ENCODE assay signal across 33 cellular contexts in the genomic region with DNA sequence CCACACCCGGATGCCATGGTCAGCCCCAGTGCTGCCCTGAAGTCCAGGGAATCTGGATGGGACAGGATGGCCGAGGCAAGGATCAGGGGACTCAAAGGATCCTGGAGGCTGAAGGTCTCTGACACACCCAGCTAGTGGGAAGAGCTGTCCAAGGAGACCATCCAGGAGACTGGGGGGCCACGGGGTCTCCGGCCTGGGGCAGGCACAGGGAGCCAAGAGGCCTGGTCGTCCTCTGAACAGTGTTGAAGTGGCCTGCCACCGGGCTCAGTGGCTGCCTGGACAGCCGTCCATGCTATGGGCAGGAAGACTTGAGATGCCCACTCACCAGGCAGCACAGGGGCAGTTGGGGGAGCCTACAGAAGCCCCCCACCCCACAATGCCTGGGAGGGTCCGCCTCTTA. TPM values are rescaled to one million over a fixed set of nuclear protein-coding genes. Genes with fewer than 3 reads are reported as not detected.
DNase-seq lines count a peak whose midpoint lies in the region; ATAC-seq, FAIRE-seq and TF ChIP-seq lines count a peak whose summit lies in the region.
"Had no signal": no experiment of that assay in that cellular context is flagged by ENCODE, and none has a peak within 500 bp of the region (broad histone marks: within the 10 kb centered on the region; RNA-seq: fewer than 3 reads in every experiment).

No MANE protein-coding gene starts in this region.

- H3K4me2 ChIP-seq in BLaER1 (peak overlapping the region; percentile 78; the same call in 1 of the 2 replicates), neuronal stem cell (ENCODE audit: insufficient read depth, low read length, poor library complexity, severe bottlenecking) (no peak overlapping the region)
- H3K4me2 ChIP-seq: A549 had no signal

- no peaks in the 10 kb centered on the region for H3K9me3 ChIP-seq in BLaER1
- H3K9me3 ChIP-seq in HUES6 (ENCODE audit: control insufficient read depth, insufficient read depth, low read depth, low read length) = no peaks in the 10 kb centered on the region
- no peaks in the 10 kb centered on the region for H3K9me3 ChIP-seq in neuronal stem cell (replicated peaks in 1 of 2; ENCODE audit: control insufficient read depth in 2 of 2, insufficient read depth in 1 of 2, low read depth in 1 of 2, low read length in 2 of 2)
- H3K9me3 ChIP-seq in transverse colon = no peaks in the 10 kb centered on the region
- H3K9me3 ChIP-seq: A549; BE2C; BLaER1 treated with 17β-estradiol and CSF1 and Interleukin-3, amounts not matched to agents 10 nM and 100 nM; Caco-2 had no signal

- peak overlapping the region; percentile 71 for H3K14ac ChIP-seq in neuronal stem cell (ENCODE audit: low read length)

- TF ChIP-seq CTCF in neural crest cell (conservative IDR thresholded peaks at IDR 0.05) (no peak), transverse colon (IDR thresholded peaks at IDR 0.05) (no peak)

- peaks cover 4% of the 10 kb centered on the region for H3K4me1 Mint-ChIP-seq in neural crest cell
- H3K4me1 Mint-ChIP-seq: B cell; CD14-positive monocyte; CD4-positive, alpha-beta memory T cell; CD4-positive, CD25-positive, alpha-beta regulatory T cell; CD8-positive, alpha-beta memory T cell had no signal

- H3K4me3 Mint-ChIP-seq in neural crest cell = no peak overlapping the region
- H3K4me3 Mint-ChIP-seq: B cell; CD14-positive monocyte; CD4-positive, alpha-beta memory T cell; CD4-positive, alpha-beta T cell; CD4-positive, CD25-positive, alpha-beta regulatory T cell; CD8-positive, alpha-beta memory T cell; CD8-positive, alpha-beta T cell had no signal

- H2BK12ac ChIP-seq in neuronal stem cell (ENCODE audit: low read length) = no peak overlapping the region

- peaks cover 49% of the 10 kb centered on the region for H3K36me3 ChIP-seq in BLaER1
- no peaks in the 10 kb centered on the region for H3K36me3 ChIP-seq in HUES6 (ENCODE audit: control insufficient read depth, insufficient read depth, low read length)
- H3K36me3 ChIP-seq in neuronal stem cell (replicated peaks in 1 of 2; ENCODE audit: control insufficient read depth in 2 of 2, insufficient read depth in 2 of 2, low read length in 2 of 2) = peaks cover 8 to 9% of the 10 kb centered on the region in 2 donors
- H3K36me3 ChIP-seq in transverse colon = no peaks in the 10 kb centered on the region
- H3K36me3 ChIP-seq: BE2C had no signal

- peak overlapping the region; percentile 53 for H2BK5ac ChIP-seq in neuronal stem cell (ENCODE audit: low read length)

- no peak overlapping the region for H3K4ac ChIP-seq in neuronal stem cell (ENCODE audit: low read length)

- no peaks in the 10 kb centered on the region for H3K9me3 Mint-ChIP-seq in neural crest cell
- H3K9me3 Mint-ChIP-seq: CD14-positive monocyte; CD4-positive, alpha-beta T cell; CD4-positive, CD25-positive, alpha-beta regulatory T cell; CD8-positive, alpha-beta memory T cell; CD8-positive, alpha-beta T cell had no signal

- H3K36me3 Mint-ChIP-seq in neural crest cell (ENCODE audit: low read depth) = no peaks in the 10 kb centered on the region
- H3K36me3 Mint-ChIP-seq: CD14-positive monocyte; CD4-positive, alpha-beta memory T cell; CD4-positive, CD25-positive, alpha-beta regulatory T cell; CD8-positive, alpha-beta memory T cell; CD8-positive, alpha-beta T cell had no signal

- DNase-seq in neural crest cell (ENCODE audit: low read depth, low spot score) (no peak), neuronal stem cell (ENCODE audit: low spot score) (no peak), left cardiac atrium (no peak), globus pallidus (ENCODE audit: low spot score) (no peak), transverse colon (no peak), urothelium cell line (ENCODE audit: low spot score) (no peak)
- DNase-seq: 8988T; ACHN; AML-193; BE2C; Caco-2; Calu3; CD4-positive, alpha-beta memory T cell; CD4-positive, alpha-beta T cell; CD4-positive, CD25-positive, alpha-beta regulatory T cell; CD8-positive, alpha-beta memory T cell; CD8-positive, alpha-beta T cell; COR-L47; DMS 273 treated with DMSO at 0.1 percent for 48 hours; DMS153; DMS53; DND-41; EL had no signal

- ATAC-seq in left cardiac atrium = no peak
- ATAC-seq: A549; CD8-positive, alpha-beta T cell had no signal

- H4K91ac ChIP-seq in neuronal stem cell (ENCODE audit: low read depth, low read length, poor library complexity) = no peak overlapping the region

- no CpG with 5 or more reads among the region's 8 CpGs for WGBS in neuronal stem cell (ENCODE audit: extremely low coverage in 2 of 2, insufficient read length in 2 of 2, insufficient replicate concordance in 1 of 2), 2 donors
- 73% methylated on average over 8 of the region's 8 CpGs; no CpG with 5 or more reads in 1 of the 2 donors for WGBS in transverse colon (ENCODE audit: low coverage in 1 of 2), 2 donors

- H3K27ac ChIP-seq in BLaER1 (no peak overlapping the region), HUES6 (ENCODE audit: low read depth, low read length) (no peak overlapping the region), neuronal stem cell (replicated peaks; ENCODE audit: low read length) (no peak overlapping the region), transverse colon (no peak overlapping the region)
- H3K27ac ChIP-seq: 22Rv1; A549; BLaER1 treated with 17β-estradiol and CSF1 and Interleukin-3, amounts not matched to agents 10 nM and 100 nM; C4-2B had no signal

- H2BK120ac ChIP-seq in neuronal stem cell (ENCODE audit: low read depth, low read length) = no peak overlapping the region

- FAIRE-seq in urothelium cell line (lab: Jason Lieb, UNC) = no peak
- FAIRE-seq: A204.1, A549, D721Med had no signal

- H4K8ac ChIP-seq in neuronal stem cell (ENCODE audit: low read depth, low read length) = no peak overlapping the region

- peaks cover 37% of the 10 kb centered on the region for H3K4me1 ChIP-seq in BLaER1
- no peaks in the 10 kb centered on the region for H3K4me1 ChIP-seq in HUES6 (ENCODE audit: control insufficient read depth, insufficient read depth, low read length)
- H3K4me1 ChIP-seq in neuronal stem cell (ENCODE audit: control insufficient read depth in 2 of 2, insufficient read depth in 1 of 2, low read depth in 1 of 2, low read length in 2 of 2) = no peaks in the 10 kb centered on the region
- no peaks in the 10 kb centered on the region for H3K4me1 ChIP-seq in transverse colon
- H3K4me1 ChIP-seq: A549, Caco-2 had no signal

- H3K4me3 ChIP-seq in BLaER1 (no peak overlapping the region), HUES6 (ENCODE audit: low read depth, low read length) (no peak overlapping the region), neuronal stem cell (ENCODE audit: low read length in 2 of 2) (no peak overlapping the region), transverse colon (no peak overlapping the region)
- H3K4me3 ChIP-seq: A549; BLaER1 treated with 17β-estradiol and CSF1 and Interleukin-3, amounts not matched to agents 10 nM and 100 nM had no signal

- peaks cover 9% of the 10 kb centered on the region for H3K79me1 ChIP-seq in neuronal stem cell (ENCODE audit: low read depth, low read length)

- intact Hi-C loops in left cardiac atrium (cut with DNase I) = no loop called here
- intact Hi-C loops in transverse colon (cut with DNase I; ENCODE audit: low total_unique reads) = no loop called here

- H3K18ac ChIP-seq in neuronal stem cell (ENCODE audit: low read length) = peak overlapping the region; percentile 17

- H3K23ac ChIP-seq in neuronal stem cell (ENCODE audit: low read depth, low read length, poor library complexity) = no peak overlapping the region

- H3K27ac Mint-ChIP-seq in neural crest cell (ENCODE audit: unreplicated experiment) = peak overlapping the region; percentile 62
- H3K27ac Mint-ChIP-seq: B cell; CD14-positive monocyte; CD4-positive, alpha-beta memory T cell; CD4-positive, alpha-beta T cell; CD4-positive, CD25-positive, alpha-beta regulatory T cell; CD8-positive, alpha-beta memory T cell; CD8-positive, alpha-beta T cell had no signal

- peaks cover 3% of the 10 kb centered on the region; the same call in 1 of the 2 replicates for H3K27me3 ChIP-seq in BLaER1
- no peaks in the 10 kb centered on the region for H3K27me3 ChIP-seq in HUES6 (ENCODE audit: control insufficient read depth, insufficient read depth, low read length)
- H3K27me3 ChIP-seq in neuronal stem cell (ENCODE audit: control insufficient read depth in 3 of 3, insufficient read depth in 3 of 3, low read depth in 1 of 3, low read length in 3 of 3) = no peaks in the 10 kb centered on the region
- H3K27me3 ChIP-seq in transverse colon = no peaks in the 10 kb centered on the region
- H3K27me3 ChIP-seq: BE2C had no signal

- H3K9ac ChIP-seq in BLaER1 (no peak overlapping the region), HUES6 (ENCODE audit: low read length) (peak overlapping the region; percentile 11), neuronal stem cell (ENCODE audit: low read depth, low read length, poor library complexity) (peak overlapping the region; percentile 21)

- peaks cover 99% of the 10 kb centered on the region for H4K20me1 ChIP-seq in BLaER1

- H2AK5ac ChIP-seq in neuronal stem cell (ENCODE audit: low read depth, low read length) = peak overlapping the region; percentile 14

- in situ Hi-C loops in transverse colon (cut with MboI; ENCODE audit: low pct_ligation_motif_present in 1 of 4, low pct_unique_long_range_greater_than_20kb in 1 of 4, low sequenced_read_pairs in 3 of 4) = no loop called here

- H3K27me3 Mint-ChIP-seq in neural crest cell (ENCODE audit: low read depth) = no peaks in the 10 kb centered on the region
- H3K27me3 Mint-ChIP-seq: B cell; CD4-positive, alpha-beta T cell; CD4-positive, CD25-positive, alpha-beta regulatory T cell; CD8-positive, alpha-beta memory T cell had no signal

- TF ChIP-seq EP300 in transverse colon (IDR thresholded peaks at IDR 0.05; ENCODE audit: low read depth) = no peak

- TF ChIP-seq POLR2A in transverse colon (IDR thresholded peaks at IDR 0.05) = no peak

- H2BK15ac ChIP-seq in neuronal stem cell (ENCODE audit: low read length) = no peak overlapping the region

- H2AFZ ChIP-seq in neuronal stem cell (ENCODE audit: low read length) = no peak overlapping the region

RNA-seq across cellular contexts. Expression of a gene that starts 41.9 kb away (rescaled TPM):
- total RNA-seq in neural crest cell = 36.7 and 38.8 TPM in 2 replicates
- 10.3 TPM for polyA plus RNA-seq in neuronal stem cell (2013, experiment 1 of 2)
- 10.0 TPM for polyA plus RNA-seq in neuronal stem cell (2013, experiment 2 of 2)
- 10 to 100 TPM; 12.4 to 15.8 TPM for total RNA-seq in left cardiac atrium
- total RNA-seq in transverse colon = 10 to 100 TPM in 2 of 4 donors, 1 to 10 TPM in 2; 4.1 to 27.1 (median 11.4) TPM

RNA-seq across cellular contexts. Expression of a gene that starts 55.4 kb away (rescaled TPM):
- 14.5 and 14.9 TPM in 2 replicates for total RNA-seq in neural crest cell
- 13.4 TPM for polyA plus RNA-seq in neuronal stem cell (2013, experiment 1 of 2)
- polyA plus RNA-seq in neuronal stem cell (2013, experiment 2 of 2) = 13.2 TPM
- 10 to 100 TPM; 41.3 to 42.6 TPM for total RNA-seq in left cardiac atrium
- total RNA-seq in transverse colon = 10 to 100 TPM; 24.5 to 86.8 (median 56.0) TPM
